Comparison of ENCODE assay signal across 19 cellular contexts in genomic region chr21:25916226-25916625, GRCh38.
DNase-seq lines count a peak whose midpoint lies in the region; ATAC-seq and TF ChIP-seq lines count a peak whose summit lies in the region.
"Had no signal": no experiment of that assay in that cellular context is flagged by ENCODE, and none has a peak within 500 bp of the region (broad histone marks: within the 10 kb centered on the region; RNA-seq: fewer than 3 reads in every experiment).

No MANE protein-coding gene starts in this region.

- peak; percentile 31 for DNase-seq in activated CD4-positive, alpha-beta T cell treated with anti-CD3 and anti-CD28 coated beads, Interleukin-2, amount 10 ng/mL, durations not matched to agents 24 days and 14 days
- DNase-seq in activated CD4-positive, alpha-beta T cell treated with anti-CD3 and anti-CD28 coated beads, Interleukin-2, amount 50 U/mL, for 48 hours = no peak
- DNase-seq in amniotic epithelial cell (ENCODE audit: low read depth) (peak; percentile 39), epithelial cell of esophagus (ENCODE audit: low read depth) (peak; percentile 72), trophoblast cell (peak; percentile 36 to 84), NCI-H1105 treated with DMSO at 0.1 percent for 48 hours (lab: John Stamatoyannopoulos, UW) (no peak), DMS153 treated with DMSO at 0.1 percent for 48 hours (lab: John Stamatoyannopoulos, UW; ENCODE audit: unreplicated experiment) (no peak)
- DNase-seq: BE2C, Calu3, DND-41, Karpas-422, NCI-H2029, NCI-H526 treated with DMSO at 0.1 percent for 48 hours, SIG-M5 had no signal

- H3K27ac ChIP-seq in trophoblast cell (ENCODE audit: low read depth, low read length) = no peak overlapping the region
- H3K27ac ChIP-seq: 22Rv1, SK-N-MC had no signal

- no peaks in the 10 kb centered on the region for H3K4me1 Mint-ChIP-seq in activated CD4-positive, alpha-beta T cell treated with anti-CD3 and anti-CD28 coated beads, Interleukin-2, amount 10 ng/mL, durations not matched to agents 24 days and 14 days
- H3K4me1 Mint-ChIP-seq: CD14-positive monocyte had no signal

- H4K12ac ChIP-seq in trophoblast cell (ENCODE audit: low read depth, low read length) = no peak overlapping the region

- no peaks in the 10 kb centered on the region for H3K27me3 ChIP-seq in trophoblast cell (ENCODE audit: insufficient read depth, low read length)
- H3K27me3 ChIP-seq: BE2C had no signal

- intact Hi-C loops in activated CD4-positive, alpha-beta T cell treated with anti-CD3 and anti-CD28 coated beads, Interleukin-2, amount 10 ng/mL, durations not matched to agents 24 days and 14 days (cut with micrococcal nuclease) = no loop called here

- H2BK5ac ChIP-seq in trophoblast cell (ENCODE audit: low read depth, low read length, poor library complexity) = no peak overlapping the region

- no peaks in the 10 kb centered on the region for H3K27me3 Mint-ChIP-seq in activated CD4-positive, alpha-beta T cell treated with anti-CD3 and anti-CD28 coated beads, Interleukin-2, amount 10 ng/mL, durations not matched to agents 24 days and 14 days

- H3K9me3 ChIP-seq in trophoblast cell (ENCODE audit: insufficient read depth, low read depth, low read length) = no peaks in the 10 kb centered on the region

- no peak overlapping the region for H2BK12ac ChIP-seq in trophoblast cell (ENCODE audit: low read length)

- H3K4me1 ChIP-seq in trophoblast cell (ENCODE audit: control insufficient read depth in 1 of 2, insufficient read depth in 2 of 2, low read length in 2 of 2) = no peaks in the 10 kb centered on the region

- H4K8ac ChIP-seq in trophoblast cell (ENCODE audit: low read depth, low read length) = no peak overlapping the region

- no CpG with 5 or more reads among the region's 6 CpGs for WGBS in trophoblast cell (ENCODE audit: extremely low coverage, insufficient coverage, insufficient read length)

- no peak overlapping the region for H3K4me2 ChIP-seq in trophoblast cell (ENCODE audit: low read length)

- no peak overlapping the region for H3K18ac ChIP-seq in trophoblast cell (ENCODE audit: low read length)

- H3K79me2 ChIP-seq in trophoblast cell (ENCODE audit: control insufficient read depth, insufficient read depth, low read length, poor library complexity) = no peaks in the 10 kb centered on the region

- peaks cover 0 to 2% of the 10 kb centered on the region in 2 experiments for H3K36me3 ChIP-seq in trophoblast cell (ENCODE audit: control insufficient read depth in 1 of 2, insufficient read depth in 2 of 2, low read length in 2 of 2)
- H3K36me3 ChIP-seq: BE2C had no signal

- no peak overlapping the region for H2BK120ac ChIP-seq in trophoblast cell (ENCODE audit: insufficient read depth, low read length, poor library complexity)

- no peak overlapping the region for H3K4ac ChIP-seq in trophoblast cell (ENCODE audit: low read depth, low read length)

- no peak for TF ChIP-seq CTCF in epithelial cell of esophagus (IDR thresholded peaks at IDR 0.05; ENCODE audit: insufficient read depth, low read depth, low read length, missing control alignments)

- H3K4me3 ChIP-seq in epithelial cell of esophagus (ENCODE audit: low read length) (no peak overlapping the region), trophoblast cell (ENCODE audit: low read depth, low read length) (no peak overlapping the region)
- H3K4me3 ChIP-seq: SK-N-MC had no signal

- H3K36me3 Mint-ChIP-seq in activated CD4-positive, alpha-beta T cell treated with anti-CD3 and anti-CD28 coated beads, Interleukin-2, amount 10 ng/mL, durations not matched to agents 24 days and 14 days (ENCODE audit: low read depth) = no peaks in the 10 kb centered on the region

- H3K79me1 ChIP-seq in trophoblast cell (ENCODE audit: low read length) = no peaks in the 10 kb centered on the region

- no peak overlapping the region for H3K9ac ChIP-seq in trophoblast cell (ENCODE audit: low read length)

- no peak for ATAC-seq in HG02759 (IDR thresholded peaks at IDR 0.05; ENCODE audit: unreplicated experiment)
- ATAC-seq: HepG2 had no signal

- H3K14ac ChIP-seq in trophoblast cell (ENCODE audit: low read length) = no peak overlapping the region

- H3K27ac Mint-ChIP-seq in activated CD4-positive, alpha-beta T cell treated with anti-CD3 and anti-CD28 coated beads, Interleukin-2, amount 10 ng/mL, durations not matched to agents 24 days and 14 days = no peak overlapping the region

- no peak overlapping the region for H3K23ac ChIP-seq in trophoblast cell (ENCODE audit: low read length)

- no peak overlapping the region for H2AFZ ChIP-seq in trophoblast cell (ENCODE audit: insufficient read depth, low read length, poor library complexity)

- H3K9me3 Mint-ChIP-seq in activated CD4-positive, alpha-beta T cell treated with anti-CD3 and anti-CD28 coated beads, Interleukin-2, amount 10 ng/mL, durations not matched to agents 24 days and 14 days = peaks cover 6% of the 10 kb centered on the region

- no peak overlapping the region for H2AK5ac ChIP-seq in trophoblast cell (ENCODE audit: low read length)

- H3K4me3 Mint-ChIP-seq in activated CD4-positive, alpha-beta T cell treated with anti-CD3 and anti-CD28 coated beads, Interleukin-2, amount 10 ng/mL, durations not matched to agents 24 days and 14 days = no peak overlapping the region
- H3K4me3 Mint-ChIP-seq: CD14-positive monocyte had no signal

- H4K91ac ChIP-seq in trophoblast cell (ENCODE audit: low read depth, low read length) = no peak overlapping the region

Comparison
In these comparisons a context has a peak if more than half of its experiments do, and no peak if none do; other contexts are left out.
1. DNase-seq: peak in activated CD4-positive, alpha-beta T cell treated with anti-CD3 and anti-CD28 coated beads, Interleukin-2, amount 10 ng/mL, durations not matched to agents 24 days and 14 days (single experiment), amniotic epithelial cell (single experiment), epithelial cell of esophagus (single experiment) and trophoblast cell (2 of 2); none in activated CD4-positive, alpha-beta T cell treated with anti-CD3 and anti-CD28 coated beads, Interleukin-2, amount 50 U/mL, for 48 hours (0 of 2), NCI-H1105 treated with DMSO at 0.1 percent for 48 hours (single experiment) and DMS153 treated with DMSO at 0.1 percent for 48 hours (single experiment).